Comparison of ENCODE assay signal across 8 cellular contexts in the genomic region with DNA sequence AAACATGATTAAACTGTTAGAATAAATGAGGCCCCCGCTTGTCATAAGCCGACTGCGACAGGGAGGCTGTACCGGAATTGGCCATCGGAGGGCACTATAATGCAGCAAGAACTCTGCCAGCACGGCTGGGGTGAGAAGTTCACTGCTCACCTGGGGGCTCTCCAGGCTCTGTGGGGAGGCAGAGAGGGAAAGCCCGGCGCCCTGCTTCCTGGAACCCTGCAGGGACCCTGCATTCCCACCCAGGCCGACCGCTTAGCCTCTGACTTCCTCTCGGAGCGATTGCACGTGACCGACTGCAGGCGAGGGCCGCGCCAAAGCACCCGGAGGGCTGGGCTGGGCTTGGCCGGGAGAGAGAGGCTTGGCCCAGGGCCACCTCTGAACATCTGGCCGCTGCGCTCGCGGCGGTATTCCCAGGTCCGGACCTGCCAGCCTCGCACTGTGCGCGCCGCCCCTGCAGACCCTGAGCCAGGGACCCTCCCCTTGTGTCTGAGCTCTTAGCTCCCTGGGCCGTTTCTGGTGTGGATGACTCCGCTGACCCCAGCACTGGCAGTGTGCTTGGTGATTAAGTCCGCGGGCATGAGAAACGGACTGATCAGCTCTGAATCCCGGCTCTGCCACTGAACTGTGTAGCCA. TPM values are rescaled to one million over a fixed set of nuclear protein-coding genes. Genes with fewer than 3 reads are reported as not detected.
DNase-seq lines count a peak whose midpoint lies in the region; ATAC-seq and TF ChIP-seq lines count a peak whose summit lies in the region.

No MANE protein-coding gene starts in this region.

- WGBS in hepatocyte (ENCODE audit: low lambda C conversion rate, missing lambda C conversion rate), result 5% methylated on average over 35 of the region's 35 CpGs

- intact Hi-C loops in ascending aorta (cut with DNase I), result loop anchor here (5.0 to 10.0 kb wide), 2 partner anchors 95 to 408 kb away; a partner anchor contains a TSS

- H2AFZ ChIP-seq in hepatocyte, result peak overlapping the region; percentile 56

- H3K79me2 ChIP-seq in hepatocyte, result no peaks in the 10 kb centered on the region

- peak overlapping the region; percentile 9 to 61 for H3K27ac ChIP-seq in ascending aorta
- no peak overlapping the region for H3K27ac ChIP-seq in hepatocyte

- H3K36me3 ChIP-seq in ascending aorta, result no peaks in the 10 kb centered on the region
- H3K36me3 ChIP-seq in hepatocyte (replicated peaks; ENCODE audit: insufficient read depth, low read depth), result no peaks in the 10 kb centered on the region

- peak overlapping the region; percentile 80 for H3K4me2 ChIP-seq in hepatocyte

- in situ Hi-C loops in GM13977 (cut with MboI; ENCODE audit: low pct_unique_long_range_greater_than_20kb, low sequenced_read_pairs, unreplicated experiment), result no loop called here

- peak overlapping the region; percentile 47 to 68 for H3K4me3 ChIP-seq in ascending aorta
- peak overlapping the region; percentile 31 for H3K4me3 ChIP-seq in hepatocyte
- peak overlapping the region; percentile 61 for H3K4me3 ChIP-seq in retinal pigment epithelial cell (ENCODE audit: low read length)

- H3K4me1 ChIP-seq in ascending aorta (peaks cover 0 to 7% of the 10 kb centered on the region in 2 donors), hepatocyte (ENCODE audit: insufficient read depth) (no peaks in the 10 kb centered on the region)

- no peaks in the 10 kb centered on the region for H3K9me3 ChIP-seq in ascending aorta
- H3K9me3 ChIP-seq in hepatocyte (ENCODE audit: low read depth), result no peaks in the 10 kb centered on the region

- DNase-seq in GM13977 (ENCODE audit: low spot score) (peak; percentile 82), NCI-H1694 treated with DMSO at 0.1 percent for 48 hours (lab: John Stamatoyannopoulos, UW) (peak; percentile 93), T-helper 2 cell (peak; percentile 58 to 83 (median 70)), ascending aorta (ENCODE audit: low spot score in 2 of 2) (peak in 1 of 2 donors; percentile 84), hepatocyte (ENCODE audit: low spot score) (peak; percentile 89), retinal pigment epithelial cell (ENCODE audit: low read depth) (peak; percentile 33)

- H3K27me3 ChIP-seq in ascending aorta, result no peaks in the 10 kb centered on the region
- peaks cover 16% of the 10 kb centered on the region for H3K27me3 ChIP-seq in hepatocyte

- H3K9me2 ChIP-seq in hepatocyte (replicated peaks; ENCODE audit: insufficient read depth), result no peaks in the 10 kb centered on the region

- H4K20me1 ChIP-seq in hepatocyte (ENCODE audit: insufficient read depth, poor library complexity, severe bottlenecking), result no peaks in the 10 kb centered on the region

- peak; percentile 95 for TF ChIP-seq CTCF in GM13977 (IDR thresholded peaks at IDR 0.05; ENCODE audit: extremely low read depth, insufficient read depth, missing control alignments)
- TF ChIP-seq CTCF in ascending aorta (IDR thresholded peaks at IDR 0.05), result peak; percentile 66 to 91 (median 86)
- TF ChIP-seq CTCF in hepatocyte (IDR thresholded peaks at IDR 0.05; ENCODE audit: poor library complexity), result peak; percentile 98
- TF ChIP-seq CTCF in retinal pigment epithelial cell (conservative IDR thresholded peaks at IDR 0.05; ENCODE audit: low read depth, low read length), result peak; percentile 94

- ATAC-seq in HG02938 (IDR thresholded peaks at IDR 0.05; ENCODE audit: unreplicated experiment) (peak; percentile 88), GM18519 (IDR thresholded peaks at IDR 0.05; ENCODE audit: low FRiP score, unreplicated experiment) (no peak)

RNA-seq across cellular contexts. Expression of a gene that starts 26.2 kb away (rescaled TPM):
- not detected for total RNA-seq in ascending aorta
- total RNA-seq in hepatocyte, result not detected in 2 replicates
- not detected in 2 replicates for polyA plus RNA-seq in hepatocyte
